Comparison of ENCODE assay signal across 34 cellular contexts in the genomic region with DNA sequence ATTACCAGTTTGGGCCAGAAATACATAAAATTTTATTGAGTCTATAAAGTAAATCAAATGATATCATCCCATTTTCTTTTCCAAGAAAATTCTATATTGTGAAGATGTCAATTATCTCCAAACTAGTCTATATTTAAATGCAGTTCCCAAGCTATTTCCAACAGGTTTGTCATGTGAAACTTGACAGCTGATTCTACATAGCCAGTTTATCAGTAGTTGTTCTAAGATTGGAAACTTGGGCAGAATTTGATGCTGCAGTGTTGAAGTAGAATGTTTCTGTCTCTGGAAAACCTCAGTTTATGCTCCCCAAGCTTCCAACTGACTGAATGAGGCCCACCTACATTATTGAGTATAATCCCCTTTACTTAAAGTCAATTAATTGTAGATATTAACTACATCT.
"Had no signal": no experiment of that assay in that cellular context is flagged by ENCODE, and none has a peak within 500 bp of the region (broad histone marks: within the 10 kb centered on the region; RNA-seq: fewer than 3 reads in every experiment).

No MANE protein-coding gene starts in this region.

- H3K9me3 ChIP-seq: MG63 had no signal

- H3K36me3 ChIP-seq: MG63 had no signal

- H3K4me3 ChIP-seq: MG63 had no signal

- DNase-seq: Karpas-422, Kasumi-1, MG63, MM.1S, MV-4-11, NCI-H1048, NCI-H1092, NCI-H1092 treated with DMSO at 0.1 percent for 48 hours, NCI-H1105, NCI-H1105 treated with DMSO at 0.1 percent for 48 hours, NCI-H1417, NCI-H1417 treated with DMSO at 0.1 percent for 48 hours, NCI-H1436, NCI-H1436 treated with DMSO at 0.1 percent for 48 hours, NCI-H146, NCI-H1694, NCI-H1694 treated with DMSO at 0.1 percent for 48 hours, NCI-H187, NCI-H187 treated with DMSO at 0.1 percent for 48 hours, NCI-H1930, NCI-H2029, NCI-H2029 treated with DMSO at 0.1 percent for 48 hours, NCI-H2081, NCI-H2081 treated with DMSO at 0.1 percent for 48 hours, NCI-H2107, NCI-H2171, NCI-H2171 treated with DMSO at 0.1 percent for 48 hours, NCI-H2227 treated with DMSO at 0.1 percent for 48 hours, NCI-H226, NCI-H345, NCI-H446, NCI-H446 treated with DMSO at 0.1 percent for 48 hours, NCI-H510A, NCI-H510A treated with DMSO at 0.1 percent for 48 hours had no signal

- H3K27me3 ChIP-seq: MG63 had no signal
